ENCODE assay signal across 10 cellular contexts in genomic region chr2:18987592-18988073, GRCh38.
DNase-seq lines count a peak whose midpoint lies in the region; ATAC-seq and TF ChIP-seq lines count a peak whose summit lies in the region.
"Had no signal": no experiment of that assay in that cellular context is flagged by ENCODE, and none has a peak within 500 bp of the region (broad histone marks: within the 10 kb centered on the region; RNA-seq: fewer than 3 reads in every experiment).

No MANE protein-coding gene starts in this region.

- H3K27ac ChIP-seq in 22Rv1, result no peak overlapping the region
- H3K27ac ChIP-seq: SK-N-MC had no signal

- peak; percentile 69 for DNase-seq in LoVo (ENCODE audit: low spot score)
- peak; percentile 88 for DNase-seq in astrocyte of the hippocampus (ENCODE audit: low read depth, low spot score)
- peak; percentile 66 for DNase-seq in left lobe of liver (ENCODE audit: low spot score)
- no peak for DNase-seq in GM10266 (ENCODE audit: extremely low spot score)
- DNase-seq: DND-41 had no signal

- ATAC-seq in left lobe of liver (no peak), HG03159 (IDR thresholded peaks at IDR 0.05; ENCODE audit: unreplicated experiment) (no peak), GM21515 (IDR thresholded peaks at IDR 0.05; ENCODE audit: unreplicated experiment) (no peak), GM21423 (IDR thresholded peaks at IDR 0.05; ENCODE audit: unreplicated experiment) (no peak)

- TF ChIP-seq CTCF in 22Rv1 (IDR thresholded peaks at IDR 0.05), result peak; percentile 53
- no peak for TF ChIP-seq CTCF in GM10266 (IDR thresholded peaks at IDR 0.05; ENCODE audit: control insufficient read depth, insufficient read depth, low read depth, missing control alignments)
